Comparison of ENCODE assay signal across 7 cellular contexts in genomic region chr3:18693588-18694329, GRCh38.
DNase-seq lines count a peak whose midpoint lies in the region; ATAC-seq and TF ChIP-seq lines count a peak whose summit lies in the region.
"Not testable (repeated sequence)": the region's sequence is repeated elsewhere in the genome, so short reads cannot be mapped to it uniquely, and the experiment has no call there.

No MANE protein-coding gene starts in this region.

- H3K36me3 Mint-ChIP-seq in Caco-2 (ENCODE audit: insufficient read depth, unreplicated experiment); GM23338 (ENCODE audit: low read depth); endodermal cell (ENCODE audit: low read depth); progenitor cell of endocrine pancreas (ENCODE audit: insufficient read depth): not testable (repeated sequence)

- CTCF ChIA-PET in Caco-2 (lab: Charles Lee), result not testable (repeated sequence)
- CTCF ChIA-PET in PC-9 (lab: Charles Lee), result interaction anchor here (0.9 kb wide), 1 partner anchor 24 kb away, joined by 3 read pairs; no protein-coding TSS in a partner anchor

- WGBS in endodermal cell (ENCODE audit: insufficient coverage in 1 of 2, insufficient read length in 1 of 2), 2 experiments, result 86 to 89% methylated on average over 5 to 30 of the region's 33 CpGs

- POLR2A ChIA-PET in Caco-2 (lab: Charles Lee); PC-9 (lab: Charles Lee; ENCODE audit: unreplicated experiment): not testable (repeated sequence)

- H3K36me3 ChIP-seq in Caco-2 (ENCODE audit: control insufficient read depth, insufficient read depth, low read length); GM23338 (ENCODE audit: insufficient read depth); HUES6 (ENCODE audit: control insufficient read depth, insufficient read depth, low read length); PC-9 (ENCODE audit: low read depth); endodermal cell (ENCODE audit: control insufficient read depth, insufficient read depth, low read length): not testable (repeated sequence)

- H4K20me1 ChIP-seq in GM23338 (replicated peaks; ENCODE audit: insufficient read depth); PC-9 (ENCODE audit: insufficient read depth): not testable (repeated sequence)

- not testable (repeated sequence) for H3K79me2 ChIP-seq in GM23338 (replicated peaks; ENCODE audit: insufficient read depth); PC-9 (ENCODE audit: low read depth)

- ATAC-seq in GM23338, result not testable (repeated sequence)

- not testable (repeated sequence) for TF ChIP-seq CTCF in Caco-2 (IDR thresholded peaks at IDR 0.05; ENCODE audit: insufficient read depth in 1 of 2, low read depth in 1 of 2, low read length in 1 of 2, severe bottlenecking in 1 of 2, unreplicated experiment in 1 of 2); GM23338 (conservative IDR thresholded peaks at IDR 0.05; ENCODE audit: low read depth in 2 of 2); PC-9 (conservative IDR thresholded peaks at IDR 0.05); endodermal cell (conservative IDR thresholded peaks at IDR 0.05); progenitor cell of endocrine pancreas (IDR thresholded peaks at IDR 0.05; ENCODE audit: unreplicated experiment)

- intact Hi-C loops in Caco-2 (cut with micrococcal nuclease; ENCODE audit: unreplicated experiment), result loop anchor here (5.0 kb wide), 1 partner anchor 64 kb away; no protein-coding TSS in a partner anchor
- intact Hi-C loops in PC-9 (cut with micrococcal nuclease; ENCODE audit: unreplicated experiment), result not testable (repeated sequence)

- not testable (repeated sequence) for H3K4me1 ChIP-seq in Caco-2; GM23338 (ENCODE audit: insufficient read depth); HUES6 (ENCODE audit: control insufficient read depth, insufficient read depth, low read length); PC-9 (replicated peaks; ENCODE audit: insufficient read depth); endodermal cell (ENCODE audit: control insufficient read depth, insufficient read depth, low read length)

- not testable (repeated sequence) for H3K4me1 Mint-ChIP-seq in Caco-2 (ENCODE audit: low read depth, unreplicated experiment); GM23338; endodermal cell; progenitor cell of endocrine pancreas (ENCODE audit: low read depth)

- peak overlapping the region; percentile 86 for H3K9ac ChIP-seq in HUES6 (ENCODE audit: low read length)
- H3K9ac ChIP-seq in endodermal cell (ENCODE audit: extremely low read depth, low read length, poor library complexity, severe bottlenecking), result not testable (repeated sequence)

- H3K27me3 Mint-ChIP-seq in Caco-2 (ENCODE audit: insufficient read depth, unreplicated experiment); GM23338 (ENCODE audit: insufficient read depth, low read depth, poor library complexity); endodermal cell (ENCODE audit: insufficient read depth); progenitor cell of endocrine pancreas: not testable (repeated sequence)

- 0 out of 2 replicates have a peak overlapping the region, but pooled peaks have one; percentile 73 for H3K27ac ChIP-seq in GM23338 (ENCODE audit: low read depth)
- H3K27ac ChIP-seq in HUES6 (ENCODE audit: low read depth, low read length), result peak overlapping the region; percentile 46; the same call in 1 of the 2 replicates
- not testable (repeated sequence) for H3K27ac ChIP-seq in PC-9; endodermal cell (ENCODE audit: low read depth, low read length)

- not testable (repeated sequence) for H3K9me3 Mint-ChIP-seq in Caco-2 (ENCODE audit: unreplicated experiment); GM23338; progenitor cell of endocrine pancreas (ENCODE audit: low read depth)
- H3K9me3 Mint-ChIP-seq in endodermal cell, result peaks cover 16% of the 10 kb centered on the region

- peak overlapping the region; percentile 53; the same call in 1 of the 2 replicates for H3K4me2 ChIP-seq in GM23338
- H3K4me2 ChIP-seq in PC-9, result not testable (repeated sequence)

- H3K9me2 ChIP-seq in GM23338 (ENCODE audit: insufficient read depth); PC-9 (ENCODE audit: insufficient read depth): not testable (repeated sequence)

- DNase-seq in Caco-2 (peak in 1 of 2 experiments; percentile 11), GM23338 (ENCODE audit: low spot score) (peak; percentile 19), NCI-H748 (lab: John Stamatoyannopoulos, UW; ENCODE audit: unreplicated experiment) (peak; percentile 49), PC-9 (peak in 1 of 2 experiments; percentile 14)
- DNase-seq in endodermal cell; progenitor cell of endocrine pancreas (ENCODE audit: low spot score, unreplicated experiment): not testable (repeated sequence)

- H3F3A ChIP-seq in GM23338 (replicated peaks; ENCODE audit: low read depth); PC-9 (ENCODE audit: insufficient read depth, low read depth): not testable (repeated sequence)

- H3K4me3 Mint-ChIP-seq in Caco-2 (ENCODE audit: unreplicated experiment) (peak overlapping the region; percentile 86), endodermal cell (peak overlapping the region; percentile 64), progenitor cell of endocrine pancreas (ENCODE audit: low read depth) (peak overlapping the region; percentile 54)
- H3K4me3 Mint-ChIP-seq in GM23338, result not testable (repeated sequence)

- BruUV-seq in Caco-2 (replicated peaks; lab: Mats Ljungman, UMichigan), result TSS peak; percentile 55
- not testable (repeated sequence) for BruUV-seq in PC-9 (replicated peaks; lab: Mats Ljungman, UMichigan)

- not testable (repeated sequence) for H3K9me3 ChIP-seq in Caco-2; HUES6 (ENCODE audit: control insufficient read depth, insufficient read depth, low read depth, low read length); PC-9 (ENCODE audit: insufficient read depth, low read depth); endodermal cell (ENCODE audit: control insufficient read depth, low read length)

- H2AFZ ChIP-seq in GM23338 (peak overlapping the region; percentile 52; the same call in 1 of the 2 replicates), PC-9 (0 out of 2 replicates have a peak overlapping the region, but pooled peaks have one; percentile 9)

- H3K27ac Mint-ChIP-seq in Caco-2 (ENCODE audit: unreplicated experiment) (peak overlapping the region; percentile 94), GM23338 (peak overlapping the region; percentile 74), endodermal cell (peak overlapping the region; percentile 90)
- not testable (repeated sequence) for H3K27ac Mint-ChIP-seq in progenitor cell of endocrine pancreas

- H3K4me3 ChIP-seq in Caco-2 (ENCODE audit: low read depth, low read length), result peak overlapping the region; percentile 47
- H3K4me3 ChIP-seq in GM23338, result peak overlapping the region; percentile 51
- peak overlapping the region; percentile 73 for H3K4me3 ChIP-seq in HUES6 (ENCODE audit: low read depth, low read length)
- H3K4me3 ChIP-seq in PC-9; endodermal cell (ENCODE audit: low read length): not testable (repeated sequence)

- not testable (repeated sequence) for H3K27me3 ChIP-seq in Caco-2 (replicated peaks; ENCODE audit: control insufficient read depth, insufficient read depth, low read length); GM23338 (ENCODE audit: insufficient read depth); HUES6 (ENCODE audit: control insufficient read depth, insufficient read depth, low read length); PC-9 (ENCODE audit: insufficient read depth, low read depth); endodermal cell (ENCODE audit: control insufficient read depth, insufficient read depth, low read length, poor library complexity, severe bottlenecking)
